Comparison of ENCODE assay signal across 15 cellular contexts in the genomic region with DNA sequence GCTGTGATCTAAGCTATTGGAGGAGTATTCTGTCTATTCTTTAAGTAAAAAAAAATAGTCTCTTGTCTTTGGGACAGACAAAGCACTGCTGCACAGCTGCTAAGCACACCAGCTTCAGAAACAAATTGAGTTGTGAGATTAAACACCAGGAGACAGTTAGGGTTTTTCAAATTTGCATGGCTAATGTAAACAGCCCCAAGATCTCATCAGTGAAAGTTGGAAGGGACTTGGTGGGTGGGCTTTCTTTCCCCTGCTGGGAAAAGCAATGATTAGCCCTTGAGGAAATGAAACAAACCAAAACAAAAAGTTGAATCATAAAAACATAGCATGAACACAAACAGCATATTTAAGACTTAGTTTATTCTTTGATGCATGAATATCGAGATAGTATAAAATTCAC.
DNase-seq lines count a peak whose midpoint lies in the region; ATAC-seq, FAIRE-seq and TF ChIP-seq lines count a peak whose summit lies in the region.
"Had no signal": no experiment of that assay in that cellular context is flagged by ENCODE, and none has a peak within 500 bp of the region (broad histone marks: within the 10 kb centered on the region; RNA-seq: fewer than 3 reads in every experiment).

No MANE protein-coding gene starts in this region.

- peak; percentile 1 for DNase-seq in GM12865 (ENCODE audit: low read depth)
- DNase-seq in NCI-H69 (lab: John Stamatoyannopoulos, UW), result peak; percentile 5
- peak; percentile 15 for DNase-seq in fibroblast of peridontal ligament (ENCODE audit: extremely low read depth)
- DNase-seq in osteoblast (ENCODE audit: insufficient read length, low spot score, missing footprints), result no peak
- DNase-seq in NCI-H2196 treated with DMSO at 0.1 percent for 48 hours (lab: John Stamatoyannopoulos, UW; ENCODE audit: unreplicated experiment), result no peak
- DNase-seq in cerebellar cortex (ENCODE audit: low spot score), result no peak
- no peak for DNase-seq in frontal cortex (ENCODE audit: low spot score in 2 of 2)
- DNase-seq: CD4-positive, CD25-positive, alpha-beta regulatory T cell; DMS53; NCI-H187 treated with DMSO at 0.1 percent for 48 hours; NCI-H446 treated with DMSO at 0.1 percent for 48 hours; SHP77 had no signal

- no peaks in the 10 kb centered on the region for H4K20me1 ChIP-seq in osteoblast (ENCODE audit: insufficient read depth, low read length)

- no peaks in the 10 kb centered on the region for H3K9me3 ChIP-seq in osteoblast (ENCODE audit: low read depth, low read length)

- H3K27ac ChIP-seq in osteoblast (ENCODE audit: low read depth, low read length), result no peak overlapping the region

- no peaks in the 10 kb centered on the region for H3K27me3 ChIP-seq in osteoblast (ENCODE audit: insufficient read depth, low read length)

- no peaks in the 10 kb centered on the region for H3K4me1 ChIP-seq in osteoblast (ENCODE audit: insufficient read depth, low read length)

- H3K36me3 ChIP-seq in osteoblast (ENCODE audit: insufficient read depth, low read length), result no peaks in the 10 kb centered on the region

- no peak for ATAC-seq in HG02852 (IDR thresholded peaks at IDR 0.05; ENCODE audit: unreplicated experiment)

- H3K79me2 ChIP-seq in osteoblast (ENCODE audit: insufficient read depth, low read length), result no peaks in the 10 kb centered on the region

- no peak overlapping the region for H3K4me2 ChIP-seq in osteoblast (ENCODE audit: insufficient read depth, low read length)

- H3K4me3 ChIP-seq in GM12865 (ENCODE audit: low read depth, low read length) (no peak overlapping the region), osteoblast (ENCODE audit: insufficient read depth, low read length) (no peak overlapping the region)

- peak overlapping the region; percentile 72 for H2AFZ ChIP-seq in osteoblast (ENCODE audit: low read length)

- TF ChIP-seq CTCF in GM12865 (IDR thresholded peaks at IDR 0.05; ENCODE audit: insufficient read depth, low read depth, low read length, missing control alignments), result no peak
- TF ChIP-seq CTCF in osteoblast (IDR thresholded peaks at IDR 0.05; ENCODE audit: extremely low read depth, low read depth, low read length), result no peak

- FAIRE-seq in frontal cortex (lab: Jason Lieb, UNC), result no peak
- FAIRE-seq: GM12892, RCC 7860 had no signal

Comparison
In these comparisons a context has a peak if more than half of its experiments do, and no peak if none do; other contexts are left out.
1. DNase-seq: peak in GM12865 (single experiment), NCI-H69 (single experiment) and fibroblast of peridontal ligament (single experiment); none in osteoblast (single experiment), NCI-H2196 treated with DMSO at 0.1 percent for 48 hours (single experiment), cerebellar cortex (single experiment) and frontal cortex (0 of 2).